Comparison of ENCODE assay signal across 1 cellular context in the genomic region with DNA sequence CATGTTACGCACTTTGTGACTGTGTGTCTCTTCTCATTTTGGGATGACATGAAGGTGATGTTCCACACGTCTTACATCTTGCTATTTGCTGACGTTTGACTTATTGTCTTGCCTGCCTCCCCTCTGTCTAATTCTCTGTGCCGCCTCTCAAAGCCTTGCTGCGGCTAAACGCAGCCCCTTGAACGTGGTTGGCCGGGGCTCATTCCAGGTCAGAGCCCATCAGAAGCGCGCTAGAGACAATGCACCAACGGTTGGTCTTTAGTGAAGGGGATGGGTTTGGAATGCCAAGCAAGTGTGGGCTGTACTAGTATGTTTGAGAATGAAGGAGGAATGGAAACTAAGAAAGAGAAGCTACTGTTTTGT.
TF ChIP-seq lines count a peak whose summit lies in the region.

No MANE protein-coding gene starts in this region.

TF ChIP-seq in HepG2, 621 proteins besides CTCF, POLR2A, EP300 and RAD21 (continued from another document):
- TF ChIP-seq ZBTB4 (CRISPR knock-in tag; IDR thresholded peaks at IDR 0.05; ENCODE audit: borderline replicate concordance), result no peak
